Comparison of ENCODE assay signal across 14 cellular contexts in genomic region chr19:45601115-45601514, GRCh38. TPM values are rescaled to one million over a fixed set of nuclear protein-coding genes. Genes with fewer than 3 reads are reported as not detected.
DNase-seq lines count a peak whose midpoint lies in the region; ATAC-seq and TF ChIP-seq lines count a peak whose summit lies in the region.
"Had no signal": no experiment of that assay in that cellular context is flagged by ENCODE, and none has a peak within 500 bp of the region (broad histone marks: within the 10 kb centered on the region; RNA-seq: fewer than 3 reads in every experiment).

No MANE protein-coding gene starts in this region.

- H3K4me2 ChIP-seq in neuronal stem cell (ENCODE audit: insufficient read depth, low read length, poor library complexity, severe bottlenecking): no peak overlapping the region

- no peak overlapping the region for H2BK5ac ChIP-seq in neuronal stem cell (ENCODE audit: low read length)

- peaks cover 0 to 1% of the 10 kb centered on the region in 2 donors for H3K9me3 ChIP-seq in neuronal stem cell (replicated peaks in 1 of 2; ENCODE audit: control insufficient read depth in 2 of 2, insufficient read depth in 1 of 2, low read depth in 1 of 2, low read length in 2 of 2)
- H3K9me3 ChIP-seq: A549 had no signal

- no peak overlapping the region for H2AFZ ChIP-seq in neuronal stem cell (ENCODE audit: low read length)

- H3K27me3 ChIP-seq in neuronal stem cell (ENCODE audit: control insufficient read depth in 3 of 3, insufficient read depth in 3 of 3, low read depth in 1 of 3, low read length in 3 of 3): peaks cover 32 to 67% (median 63%) of the 10 kb centered on the region in 3 experiments

- no peaks in the 10 kb centered on the region for H3K79me1 ChIP-seq in neuronal stem cell (ENCODE audit: low read depth, low read length)

- DNase-seq in Right ventricle myocardium inferior (ENCODE audit: missing footprints) (no peak), cardiac septum (ENCODE audit: low spot score) (no peak), fibroblast of pulmonary artery (ENCODE audit: low read depth) (peak; percentile 50), neuronal stem cell (ENCODE audit: low spot score) (no peak), hepatic stellate cell (ENCODE audit: low spot score) (no peak), NCI-H1105 treated with DMSO at 0.1 percent for 48 hours (lab: John Stamatoyannopoulos, UW) (no peak)
- DNase-seq: NCI-H2081 treated with DMSO at 0.1 percent for 48 hours, nucleus accumbens had no signal

- H3K9ac ChIP-seq in neuronal stem cell (ENCODE audit: low read depth, low read length, poor library complexity): no peak overlapping the region

- no peak overlapping the region for H4K8ac ChIP-seq in neuronal stem cell (ENCODE audit: low read depth, low read length)

- ATAC-seq in Right ventricle myocardium inferior (peak; percentile 18), GM21825 (IDR thresholded peaks at IDR 0.05; ENCODE audit: unreplicated experiment) (no peak)

- H3K4me1 ChIP-seq in neuronal stem cell (ENCODE audit: control insufficient read depth in 2 of 2, insufficient read depth in 1 of 2, low read depth in 1 of 2, low read length in 2 of 2) (peaks cover 0 to 12% of the 10 kb centered on the region in 2 donors), urinary bladder (ENCODE audit: insufficient read depth) (no peaks in the 10 kb centered on the region)

- no peak overlapping the region for H4K91ac ChIP-seq in neuronal stem cell (ENCODE audit: low read depth, low read length, poor library complexity)

- H3K4me3 ChIP-seq in fibroblast of pulmonary artery (replicated peaks; ENCODE audit: low read depth, low read length) (peak overlapping the region; percentile 80), neuronal stem cell (ENCODE audit: low read length in 2 of 2) (no peak overlapping the region), urinary bladder (ENCODE audit: low read depth, low read length) (peak overlapping the region; percentile 23)

- no peak overlapping the region for H2BK12ac ChIP-seq in neuronal stem cell (ENCODE audit: low read length)

- no peak overlapping the region for H3K23ac ChIP-seq in neuronal stem cell (ENCODE audit: low read depth, low read length, poor library complexity)

- H3K4ac ChIP-seq in neuronal stem cell (ENCODE audit: low read length): no peak overlapping the region

- no peak for TF ChIP-seq CTCF in fibroblast of pulmonary artery (IDR thresholded peaks at IDR 0.05; ENCODE audit: low read length, missing control alignments)

- no CpG with 5 or more reads among the region's 10 CpGs for WGBS in neuronal stem cell (ENCODE audit: extremely low coverage in 2 of 2, insufficient read length in 2 of 2, insufficient replicate concordance in 1 of 2), 2 donors
- 13% methylated on average over 10 of the region's 10 CpGs for WGBS in urinary bladder

- intact Hi-C loops in Right ventricle myocardium inferior (cut with DNase I) (loop anchor here (5.0 kb wide), 1 partner anchor 94 kb away; the partner anchor contains the start of gene VASP), cardiac septum (cut with DNase I) (no loop called here)

- H2AK5ac ChIP-seq in neuronal stem cell (ENCODE audit: low read depth, low read length): no peak overlapping the region

- H2BK15ac ChIP-seq in neuronal stem cell (ENCODE audit: low read length): peak overlapping the region; percentile 37

- no peak overlapping the region for H3K14ac ChIP-seq in neuronal stem cell (ENCODE audit: low read length)

- no peak overlapping the region for H3K18ac ChIP-seq in neuronal stem cell (ENCODE audit: low read length)

- H3K36me3 ChIP-seq in neuronal stem cell (replicated peaks in 1 of 2; ENCODE audit: control insufficient read depth in 2 of 2, insufficient read depth in 2 of 2, low read length in 2 of 2) (no peaks in the 10 kb centered on the region), urinary bladder (ENCODE audit: insufficient read depth) (no peaks in the 10 kb centered on the region)

- H3K27ac ChIP-seq in neuronal stem cell (replicated peaks; ENCODE audit: low read length) (no peak overlapping the region), urinary bladder (ENCODE audit: low read depth) (no peak overlapping the region)

- H2BK120ac ChIP-seq in neuronal stem cell (ENCODE audit: low read depth, low read length): no peak overlapping the region

RNA-seq across cellular contexts. Expression of gene GPR4, which starts 0.9 kb away (rescaled TPM):
- total RNA-seq in Right ventricle myocardium inferior (5.4 TPM), cardiac septum (6.9 TPM), urinary bladder (0.32 TPM)
- 0.04 TPM for polyA plus RNA-seq in neuronal stem cell (2013, experiment 1 of 2)
- 0.06 TPM for polyA plus RNA-seq in neuronal stem cell (2013, experiment 2 of 2)
- 3.7 TPM for polyA plus RNA-seq in urinary bladder
- total RNA-seq: activated T-helper 1 cell treated with anti-CD3 and anti-CD28 coated beads, Interleukin-12 subunit alpha, Interleukin-12 subunit beta, Interleukin-2, Interleukin-4 antibody, amounts not matched to agents 30 ng/mL and 10 ng/mL and 1 ng/mL, durations not matched to agents 14 hours and 24 hours and 36 hours; kidney epithelial cell; LHCN-M2 had no signal

RNA-seq across cellular contexts. Expression of gene OPA3, which starts 16.5 kb away (rescaled TPM):
- total RNA-seq in Right ventricle myocardium inferior (24.5 TPM), cardiac septum (15.3 TPM), urinary bladder (3.4 TPM)
- 6.8 TPM for polyA plus RNA-seq in neuronal stem cell (2013, experiment 1 of 2)
- 7.3 TPM for polyA plus RNA-seq in neuronal stem cell (2013, experiment 2 of 2)
- 10.2 TPM for polyA plus RNA-seq in urinary bladder

RNA-seq across cellular contexts. Expression of gene EML2, which starts 38.1 kb away (rescaled TPM):
- total RNA-seq in Right ventricle myocardium inferior (39.1 TPM), cardiac septum (45.8 TPM), urinary bladder (16.9 TPM)
- polyA plus RNA-seq in neuronal stem cell (2013, experiment 1 of 2): 8.1 TPM
- polyA plus RNA-seq in neuronal stem cell (2013, experiment 2 of 2): 8.1 TPM
- polyA plus RNA-seq in urinary bladder: 41.2 TPM

Comparison
In these comparisons a context has a peak if more than half of its experiments do, and no peak if none do; other contexts are left out.
1. H3K4me3 ChIP-seq: peak in fibroblast of pulmonary artery (single experiment) and urinary bladder (single experiment); none in neuronal stem cell (0 of 2).